Comparison of ENCODE assay signal across 10 cellular contexts in the genomic region with DNA sequence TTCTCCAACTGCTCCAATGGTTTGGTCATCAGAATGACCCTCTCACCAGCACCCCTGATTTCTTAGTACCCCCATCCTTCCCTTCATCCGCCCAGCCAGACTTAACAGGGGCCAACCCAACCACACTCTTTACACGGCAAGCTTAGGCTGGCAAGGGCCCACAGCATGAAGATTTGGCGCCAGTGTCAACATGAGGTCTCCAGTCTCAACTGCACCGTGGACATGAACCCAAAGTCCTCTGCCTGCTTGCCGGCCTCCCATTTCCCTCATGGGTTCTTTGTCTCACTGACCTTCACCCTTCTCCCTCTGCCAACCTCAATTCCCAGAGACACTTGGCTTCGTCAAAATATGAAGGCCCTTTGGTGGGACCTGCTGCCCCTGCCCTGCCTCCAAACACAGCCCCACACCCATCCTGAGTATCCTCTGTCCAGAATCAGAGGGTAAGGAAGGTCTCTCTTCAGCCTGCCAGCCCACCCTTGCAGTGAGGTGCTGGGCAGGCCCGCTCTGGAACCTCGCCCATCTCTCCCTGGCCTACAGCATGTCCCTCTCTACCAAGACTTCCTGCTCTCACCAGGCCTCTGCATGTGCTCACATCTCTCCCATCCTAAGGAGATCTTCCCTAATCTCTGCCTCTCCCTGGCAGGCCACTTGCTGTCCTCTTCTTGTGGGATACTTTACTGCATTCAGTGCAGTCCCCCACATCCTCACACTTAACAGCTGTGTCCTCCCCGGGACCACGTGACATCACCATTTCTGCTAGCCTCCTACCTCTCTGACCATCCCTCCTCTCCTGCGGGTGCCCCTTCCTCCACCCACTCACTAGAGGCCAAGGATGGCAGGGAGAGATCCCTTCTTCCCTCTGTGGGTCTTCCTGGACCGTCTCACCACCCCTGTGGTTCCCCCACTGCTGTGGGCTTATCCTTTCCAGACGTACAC.
A peak's percentile ranks its signal among the peaks of the same experiment; 100 is the strongest.
DNase-seq lines count a peak whose midpoint lies in the region; ATAC-seq and TF ChIP-seq lines count a peak whose summit lies in the region.
"Had no signal": no experiment of that assay in that cellular context is flagged by ENCODE, and none has a peak within 500 bp of the region (broad histone marks: within the 10 kb centered on the region; RNA-seq: fewer than 3 reads in every experiment).

No MANE protein-coding gene starts in this region.

- H3K27me3 Mint-ChIP-seq in T-helper 1 cell treated with Interleukin-12 subunit alpha and Interleukin-12 subunit beta and Interleukin-4 antibody, amounts not matched to agents 30 μg/mL and 1 μg/mL, for 36 hours (ENCODE audit: low read depth), result peaks cover 15% of the 10 kb centered on the region
- H3K27me3 Mint-ChIP-seq in T-helper 17 cell (peaks cover 17% of the 10 kb centered on the region), WTC11 (ENCODE audit: low read depth) (peaks cover 11% of the 10 kb centered on the region)
- peaks cover 72% of the 10 kb centered on the region for H3K27me3 Mint-ChIP-seq in stimulated activated memory B cell treated with anti-CD40 and anti-IgM and Interleukin-4, amounts not matched to agents 10 μg/mL and 1 μg/mL and 100 μg/mL, for 72 hours

- DNase-seq in T-helper 1 cell (no peak), T-helper 17 cell (no peak), left lobe of liver (ENCODE audit: low spot score) (peak; percentile 83), foreskin keratinocyte (no peak), WTC11 (ENCODE audit: low spot score) (no peak)
- DNase-seq in stimulated activated CD4-positive, alpha-beta T cell treated with anti-CD3 and anti-CD28 coated beads, Interleukin-4, amount 100 ng/mL, for 1 hour, result no peak
- DNase-seq: SW 1271 had no signal

- H3K9me3 ChIP-seq in T-helper 17 cell (ENCODE audit: control insufficient read depth, low read length, poor library complexity, severe bottlenecking), result no peaks in the 10 kb centered on the region

- H3K27me3 ChIP-seq in foreskin keratinocyte, result peaks cover 17% of the 10 kb centered on the region

- no peak overlapping the region for H3K27ac ChIP-seq in foreskin keratinocyte
- H3K27ac ChIP-seq: 22Rv1 had no signal

- H3K4me1 Mint-ChIP-seq in T-helper 1 cell treated with Interleukin-12 subunit alpha and Interleukin-12 subunit beta and Interleukin-4 antibody, amounts not matched to agents 30 μg/mL and 1 μg/mL, for 36 hours (ENCODE audit: low read depth), result peaks cover 46% of the 10 kb centered on the region
- H3K4me1 Mint-ChIP-seq in T-helper 17 cell (peaks cover 40% of the 10 kb centered on the region), WTC11 (peaks cover 43% of the 10 kb centered on the region)
- H3K4me1 Mint-ChIP-seq in stimulated activated memory B cell treated with anti-CD40 and anti-IgM and Interleukin-4, amounts not matched to agents 10 μg/mL and 1 μg/mL and 100 μg/mL, for 72 hours, result peaks cover 27% of the 10 kb centered on the region

- no peak for TF ChIP-seq CTCF in foreskin keratinocyte (conservative IDR thresholded peaks at IDR 0.05)
- no peak for TF ChIP-seq CTCF in WTC11 (IDR thresholded peaks at IDR 0.05)

- POLR2A ChIA-PET in WTC11 (lab: Charles Lee), result no interaction called here

- no peak overlapping the region for H3K4me3 Mint-ChIP-seq in T-helper 1 cell treated with Interleukin-12 subunit alpha and Interleukin-12 subunit beta and Interleukin-4 antibody, amounts not matched to agents 30 μg/mL and 1 μg/mL, for 36 hours
- H3K4me3 Mint-ChIP-seq in T-helper 17 cell, result peak overlapping the region; percentile 0
- no peak overlapping the region for H3K4me3 Mint-ChIP-seq in stimulated activated memory B cell treated with anti-CD40 and anti-IgM and Interleukin-4, amounts not matched to agents 10 μg/mL and 1 μg/mL and 100 μg/mL, for 72 hours
- H3K4me3 Mint-ChIP-seq in WTC11, result no peak overlapping the region

- peaks cover 12% of the 10 kb centered on the region for H3K4me1 ChIP-seq in foreskin keratinocyte

- H3K36me3 Mint-ChIP-seq in T-helper 1 cell treated with Interleukin-12 subunit alpha and Interleukin-12 subunit beta and Interleukin-4 antibody, amounts not matched to agents 30 μg/mL and 1 μg/mL, for 36 hours (ENCODE audit: low read depth), result no peaks in the 10 kb centered on the region
- H3K36me3 Mint-ChIP-seq in T-helper 17 cell (ENCODE audit: low read depth), result peaks cover 2% of the 10 kb centered on the region
- H3K36me3 Mint-ChIP-seq in stimulated activated memory B cell treated with anti-CD40 and anti-IgM and Interleukin-4, amounts not matched to agents 10 μg/mL and 1 μg/mL and 100 μg/mL, for 72 hours, result no peaks in the 10 kb centered on the region
- no peaks in the 10 kb centered on the region for H3K36me3 Mint-ChIP-seq in WTC11

- H3K9me3 Mint-ChIP-seq in T-helper 1 cell treated with Interleukin-12 subunit alpha and Interleukin-12 subunit beta and Interleukin-4 antibody, amounts not matched to agents 30 μg/mL and 1 μg/mL, for 36 hours, result no peaks in the 10 kb centered on the region
- no peaks in the 10 kb centered on the region for H3K9me3 Mint-ChIP-seq in stimulated activated memory B cell treated with anti-CD40 and anti-IgM and Interleukin-4, amounts not matched to agents 10 μg/mL and 1 μg/mL and 100 μg/mL, for 72 hours
- H3K9me3 Mint-ChIP-seq in WTC11, result no peaks in the 10 kb centered on the region

- CTCF ChIA-PET in WTC11 (lab: Charles Lee), result no interaction called here

- peak overlapping the region; percentile 24 for H3K27ac Mint-ChIP-seq in T-helper 1 cell treated with Interleukin-12 subunit alpha and Interleukin-12 subunit beta and Interleukin-4 antibody, amounts not matched to agents 30 μg/mL and 1 μg/mL, for 36 hours
- H3K27ac Mint-ChIP-seq in T-helper 17 cell (peak overlapping the region; percentile 68), WTC11 (no peak overlapping the region)
- peak overlapping the region; percentile 25 for H3K27ac Mint-ChIP-seq in stimulated activated memory B cell treated with anti-CD40 and anti-IgM and Interleukin-4, amounts not matched to agents 10 μg/mL and 1 μg/mL and 100 μg/mL, for 72 hours

- ATAC-seq in T-helper 17 cell, result no peak
- peak; percentile 30 for ATAC-seq in left lobe of liver
- no peak for ATAC-seq in stimulated activated memory B cell treated with anti-CD40 and anti-IgM and Interleukin-4, amounts not matched to agents 10 μg/mL and 1 μg/mL and 100 μg/mL, for 72 hours
- ATAC-seq in foreskin keratinocyte, result no peak
- ATAC-seq in WTC11, result no peak

TF ChIP-seq in WTC11, 78 proteins besides CTCF, POLR2A, EP300 and RAD21 (continues in another document):
- TF ChIP-seq ZBTB21 (CRISPR knock-in tag; IDR thresholded peaks at IDR 0.05; ENCODE audit: borderline replicate concordance) (no peak), PREB (CRISPR knock-in tag; IDR thresholded peaks at IDR 0.05; ENCODE audit: borderline replicate concordance) (no peak), CDX4 (CRISPR knock-in tag; IDR thresholded peaks at IDR 0.05; ENCODE audit: borderline replicate concordance) (no peak), RORB (CRISPR knock-in tag; IDR thresholded peaks at IDR 0.05) (no peak), PRRX2 (CRISPR knock-in tag; IDR thresholded peaks at IDR 0.05) (no peak), ZNF416 (CRISPR knock-in tag; IDR thresholded peaks at IDR 0.05) (no peak)
- TF ChIP-seq, protein P1, sequence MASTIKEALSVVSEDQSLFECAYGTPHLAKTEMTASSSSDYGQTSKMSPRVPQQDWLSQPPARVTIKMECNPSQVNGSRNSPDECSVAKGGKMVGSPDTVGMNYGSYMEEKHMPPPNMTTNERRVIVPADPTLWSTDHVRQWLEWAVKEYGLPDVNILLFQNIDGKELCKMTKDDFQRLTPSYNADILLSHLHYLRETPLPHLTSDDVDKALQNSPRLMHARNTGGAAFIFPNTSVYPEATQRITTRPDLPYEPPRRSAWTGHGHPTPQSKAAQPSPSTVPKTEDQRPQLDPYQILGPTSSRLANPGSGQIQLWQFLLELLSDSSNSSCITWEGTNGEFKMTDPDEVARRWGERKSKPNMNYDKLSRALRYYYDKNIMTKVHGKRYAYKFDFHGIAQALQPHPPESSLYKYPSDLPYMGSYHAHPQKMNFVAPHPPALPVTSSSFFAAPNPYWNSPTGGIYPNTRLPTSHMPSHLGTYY (CRISPR knock-in tag; IDR thresholded peaks at IDR 0.05), result no peak
